In genomic region chr2:235924675-235925063, GRCh38 we compare ENCODE assay signal across 2 cellular contexts.
A peak's percentile ranks its signal among the peaks of the same experiment; 100 is the strongest.
TF ChIP-seq lines count a peak whose summit lies in the region.

No MANE protein-coding gene starts in this region.

TF ChIP-seq in HepG2, 621 proteins besides CTCF, POLR2A, EP300 and RAD21 (continued from another document and continues in another):
- TF ChIP-seq ZNF639 (CRISPR knock-in tag; conservative IDR thresholded peaks at IDR 0.05) (no peak), ZNF564 (CRISPR knock-in tag; IDR thresholded peaks at IDR 0.05) (no peak), ZSCAN20 (CRISPR knock-in tag; IDR thresholded peaks at IDR 0.05; ENCODE audit: borderline replicate concordance) (no peak), MXI1 (IDR thresholded peaks at IDR 0.05; ENCODE audit: borderline replicate concordance, low read depth, low read length) (no peak; the same call in 2 of the 3 replicates), NCOA1 (CRISPR knock-in tag; IDR thresholded peaks at IDR 0.05) (no peak; the same call in 1 of the 2 replicates), NFAT5 (CRISPR knock-in tag; IDR thresholded peaks at IDR 0.05) (no peak), MAFK (conservative IDR thresholded peaks at IDR 0.05 in 1 of 2, IDR thresholded peaks at IDR 0.05 in 1 of 2; ENCODE audit: low read length in 2 of 2) (no peak), DNMT1 (CRISPR knock-in tag; IDR thresholded peaks at IDR 0.05) (no peak), ZNF598 (CRISPR knock-in tag; IDR thresholded peaks at IDR 0.05; ENCODE audit: borderline replicate concordance) (no peak), ZNF597 (CRISPR knock-in tag; IDR thresholded peaks at IDR 0.05) (no peak), PATZ1 (CRISPR knock-in tag; IDR thresholded peaks at IDR 0.05) (peak; percentile 51; the same call in 1 of the 2 replicates), ELF3 (CRISPR knock-in tag; IDR thresholded peaks at IDR 0.05) (peak; percentile 19; the same call in 1 of the 2 replicates), ZNF841 (CRISPR knock-in tag; IDR thresholded peaks at IDR 0.05; ENCODE audit: borderline replicate concordance) (no peak)

TF ChIP-seq in WTC11, 78 proteins besides CTCF, POLR2A, EP300 and RAD21:
- TF ChIP-seq ZNF532 (CRISPR knock-in tag; IDR thresholded peaks at IDR 0.05; ENCODE audit: borderline replicate concordance), result no peak
- TF ChIP-seq GABPB1 (CRISPR knock-in tag; IDR thresholded peaks at IDR 0.05), result peak; percentile 41
